Comparison of ENCODE assay signal across 9 cellular contexts in the genomic region with DNA sequence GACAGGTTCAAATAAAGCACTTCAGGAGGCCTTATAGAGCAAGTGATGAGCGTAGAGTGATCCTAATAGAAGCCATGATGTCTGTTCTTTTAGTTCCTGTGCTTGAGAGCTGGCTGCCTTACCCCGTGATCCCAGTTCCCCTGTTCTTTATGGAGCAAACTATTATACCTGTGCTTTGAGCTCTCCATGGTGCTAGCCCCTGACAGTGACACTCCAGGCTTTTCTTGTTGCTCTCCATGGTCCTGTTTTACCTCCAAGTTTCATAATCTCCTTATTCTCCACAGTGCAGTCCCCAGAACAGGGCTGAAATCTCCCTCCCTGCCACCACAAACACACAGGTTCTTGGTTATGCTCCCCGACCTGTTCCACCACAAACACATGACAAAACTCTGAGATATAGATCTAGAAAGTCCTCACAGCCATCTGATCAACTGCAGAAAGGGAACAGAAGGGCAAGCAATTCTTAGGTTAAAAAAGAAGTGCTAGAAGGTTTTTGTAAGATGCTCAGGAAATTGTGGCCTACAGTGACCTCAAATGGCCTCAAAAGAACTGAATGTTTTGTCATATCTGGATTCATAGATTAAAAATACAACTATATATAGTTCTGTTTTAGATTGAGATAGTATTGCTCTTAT. TPM values are rescaled to one million over a fixed set of nuclear protein-coding genes. Genes with fewer than 3 reads are reported as not detected.
DNase-seq lines count a peak whose midpoint lies in the region; ATAC-seq and TF ChIP-seq lines count a peak whose summit lies in the region.
"Had no signal": no experiment of that assay in that cellular context is flagged by ENCODE, and none has a peak within 500 bp of the region (broad histone marks: within the 10 kb centered on the region; RNA-seq: fewer than 3 reads in every experiment).

No MANE protein-coding gene starts in this region.

- no peak for ATAC-seq in HG02884 (IDR thresholded peaks at IDR 0.05; ENCODE audit: unreplicated experiment)
- no peak for ATAC-seq in HG02623 (IDR thresholded peaks at IDR 0.05; ENCODE audit: unreplicated experiment)

- no peak overlapping the region for H3K27ac Mint-ChIP-seq in activated CD4-positive, alpha-beta memory T cell treated with anti-CD3 and anti-CD28 coated beads, Interleukin-2, amount 10 ng/mL, durations not matched to agents 7 days and 5 days
- H3K27ac Mint-ChIP-seq: dendritic cell treated with granulocyte-macrophage colony-stimulating factor and Interleukin-4, amounts not matched to agents 40 ng/mL and 50 ng/mL, for 4 days had no signal

- H3K36me3 Mint-ChIP-seq in activated CD4-positive, alpha-beta memory T cell treated with anti-CD3 and anti-CD28 coated beads, Interleukin-2, amount 10 ng/mL, durations not matched to agents 7 days and 5 days (ENCODE audit: low read depth): no peaks in the 10 kb centered on the region

- H3K27me3 Mint-ChIP-seq in activated CD4-positive, alpha-beta memory T cell treated with anti-CD3 and anti-CD28 coated beads, Interleukin-2, amount 10 ng/mL, durations not matched to agents 7 days and 5 days: peaks cover 55% of the 10 kb centered on the region

- POLR2A ChIA-PET in activated CD4-positive, alpha-beta memory T cell treated with anti-CD3 and anti-CD28 coated beads, Interleukin-2, amount 10 ng/mL, durations not matched to agents 7 days and 5 days (lab: Charles Lee): no interaction called here

- DNase-seq in EH (ENCODE audit: low read depth): peak; percentile 73
- DNase-seq in activated CD4-positive, alpha-beta memory T cell treated with anti-CD3 and anti-CD28 coated beads, Interleukin-2, amount 10 ng/mL, durations not matched to agents 7 days and 5 days: peak; percentile 51
- peak; percentile 69 for DNase-seq in iris pigment epithelial cell (ENCODE audit: low read depth)
- no peak for DNase-seq in stimulated activated naive CD4-positive, alpha-beta T cell treated with Interleukin-2 at 50 U/mL for 16 hours (lab: John Stamatoyannopoulos, UW)
- no peak for DNase-seq in NCI-H187 treated with DMSO at 0.1 percent for 48 hours (lab: John Stamatoyannopoulos, UW)

- no peaks in the 10 kb centered on the region for H3K9me3 Mint-ChIP-seq in activated CD4-positive, alpha-beta memory T cell treated with anti-CD3 and anti-CD28 coated beads, Interleukin-2, amount 10 ng/mL, durations not matched to agents 7 days and 5 days
- H3K9me3 Mint-ChIP-seq: dendritic cell treated with granulocyte-macrophage colony-stimulating factor and Interleukin-4, amounts not matched to agents 40 ng/mL and 50 ng/mL, for 4 days had no signal

- peaks cover 3% of the 10 kb centered on the region for H3K4me1 Mint-ChIP-seq in activated CD4-positive, alpha-beta memory T cell treated with anti-CD3 and anti-CD28 coated beads, Interleukin-2, amount 10 ng/mL, durations not matched to agents 7 days and 5 days

- H3K4me3 Mint-ChIP-seq in activated CD4-positive, alpha-beta memory T cell treated with anti-CD3 and anti-CD28 coated beads, Interleukin-2, amount 10 ng/mL, durations not matched to agents 7 days and 5 days: no peak overlapping the region
- H3K4me3 Mint-ChIP-seq: dendritic cell treated with granulocyte-macrophage colony-stimulating factor and Interleukin-4, amounts not matched to agents 40 ng/mL and 50 ng/mL, for 4 days had no signal

- TF ChIP-seq EP300 in Ishikawa (IDR thresholded peaks at IDR 0.05; ENCODE audit: borderline replicate concordance): no peak; the same call in 1 of the 2 replicates

- no peak for TF ChIP-seq RAD21 in Ishikawa (IDR thresholded peaks at IDR 0.05; ENCODE audit: low read depth)

- CTCF ChIA-PET in activated CD4-positive, alpha-beta memory T cell treated with anti-CD3 and anti-CD28 coated beads, Interleukin-2, amount 10 ng/mL, durations not matched to agents 7 days and 5 days (lab: Charles Lee): no interaction called here

TF ChIP-seq in Ishikawa, 13 proteins besides CTCF, POLR2A, EP300 and RAD21:
- TF ChIP-seq CEBPB (IDR thresholded peaks at IDR 0.05) (peak; percentile 50), REST (IDR thresholded peaks at IDR 0.05; ENCODE audit: low read depth) (peak; percentile 99), TAF1 (IDR thresholded peaks at IDR 0.05; ENCODE audit: low read depth) (no peak), YY1 (IDR thresholded peaks at IDR 0.05; ENCODE audit: low read depth) (no peak), TEAD4 (IDR thresholded peaks at IDR 0.05) (0 out of 2 replicates have a peak, but pooled peaks have one; percentile 24), NFIC (IDR thresholded peaks at IDR 0.05) (no peak)
- TF ChIP-seq, protein P1, sequence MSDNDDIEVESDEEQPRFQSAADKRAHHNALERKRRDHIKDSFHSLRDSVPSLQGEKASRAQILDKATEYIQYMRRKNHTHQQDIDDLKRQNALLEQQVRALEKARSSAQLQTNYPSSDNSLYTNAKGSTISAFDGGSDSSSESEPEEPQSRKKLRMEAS (IDR thresholded peaks at IDR 0.05): peak; percentile 35
TF ChIP-seq in Ishikawa: peak in this region for 4.

RNA-seq across cellular contexts. Expression of gene CADM3, which starts 6.0 kb away (rescaled TPM):
- total RNA-seq in activated CD4-positive, alpha-beta memory T cell treated with anti-CD3 and anti-CD28 coated beads, Interleukin-2, amount 10 ng/mL, durations not matched to agents 7 days and 5 days: not detected

RNA-seq across cellular contexts. Expression of gene ACKR1, which starts 27.3 kb away (rescaled TPM):
- not detected for total RNA-seq in activated CD4-positive, alpha-beta memory T cell treated with anti-CD3 and anti-CD28 coated beads, Interleukin-2, amount 10 ng/mL, durations not matched to agents 7 days and 5 days

Comparison
In these comparisons a context has a peak if more than half of its experiments do, and no peak if none do; other contexts are left out.
1. DNase-seq: peak in EH (single experiment), activated CD4-positive, alpha-beta memory T cell treated with anti-CD3 and anti-CD28 coated beads, Interleukin-2, amount 10 ng/mL, durations not matched to agents 7 days and 5 days (single experiment) and iris pigment epithelial cell (single experiment); none in stimulated activated naive CD4-positive, alpha-beta T cell treated with Interleukin-2 at 50 U/mL for 16 hours (single experiment) and NCI-H187 treated with DMSO at 0.1 percent for 48 hours (single experiment).